Comparison of ENCODE assay signal across 8 cellular contexts in the genomic region with DNA sequence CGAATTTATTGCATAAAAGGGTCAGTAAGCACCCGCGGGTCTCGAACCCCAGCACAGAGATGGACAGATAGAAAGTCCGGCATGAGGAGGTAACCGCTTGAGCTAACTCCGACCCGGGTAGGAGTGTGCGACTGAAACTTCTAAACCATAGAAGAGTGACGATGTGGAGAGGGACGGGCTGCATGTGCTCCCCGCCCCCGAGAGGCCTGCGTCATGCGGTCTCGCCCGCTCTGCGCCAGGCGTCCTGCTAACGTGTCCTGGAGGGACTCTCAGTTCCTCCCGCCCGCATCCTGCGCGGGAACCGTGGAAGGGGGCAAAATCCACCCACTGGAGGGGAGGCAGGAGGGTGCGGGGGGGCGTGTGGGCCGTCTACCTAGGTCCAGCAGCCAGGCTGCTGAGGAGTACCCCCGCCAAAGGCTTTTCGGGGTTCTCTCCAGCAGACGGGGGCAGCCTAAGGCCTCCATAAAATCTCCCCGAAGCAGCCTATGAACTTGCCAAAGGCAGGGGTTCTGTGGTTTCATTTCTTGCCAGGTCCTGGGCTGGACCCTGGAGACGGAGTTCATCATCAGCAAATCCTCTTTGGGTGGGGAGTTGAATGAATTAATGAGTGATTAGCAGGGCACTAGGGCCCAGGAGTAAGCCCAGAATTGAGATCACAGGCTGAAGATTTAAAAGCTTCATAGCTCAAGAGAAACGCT. TPM values are rescaled to one million over a fixed set of nuclear protein-coding genes. Genes with fewer than 3 reads are reported as not detected.
DNase-seq lines count a peak whose midpoint lies in the region; ATAC-seq lines count a peak whose summit lies in the region.

No MANE protein-coding gene starts in this region.

- peaks cover 9% of the 10 kb centered on the region for H3K36me3 Mint-ChIP-seq in effector memory CD8-positive, alpha-beta T cell (ENCODE audit: insufficient read depth)

- 59 to 79% methylated on average over 28 to 34 of the region's 34 CpGs for WGBS in mesodermal cell (ENCODE audit: insufficient coverage in 2 of 2), 2 experiments

- peaks cover 9 to 13% of the 10 kb centered on the region in 2 donors for H3K4me1 Mint-ChIP-seq in effector memory CD8-positive, alpha-beta T cell (ENCODE audit: low read depth in 2 of 2)

- peak overlapping the region; percentile 76 to 77 for H3K4me3 Mint-ChIP-seq in effector memory CD8-positive, alpha-beta T cell

- H3K9me3 ChIP-seq in mesodermal cell (ENCODE audit: control insufficient read depth, low read length), result no peaks in the 10 kb centered on the region

- no peaks in the 10 kb centered on the region for H3K36me3 ChIP-seq in mesodermal cell (ENCODE audit: control insufficient read depth, insufficient read depth, low read length)

- DNase-seq in CD1c-positive myeloid dendritic cell (ENCODE audit: extremely low spot score) (peak; percentile 91), HK-2 (ENCODE audit: unreplicated experiment) (peak; percentile 95)
- DNase-seq in activated CD4-positive, alpha-beta T cell treated with anti-CD3 and anti-CD28 coated beads, Interleukin-2, amount 50 U/mL, for 1 hour, result peak; percentile 55
- DNase-seq in effector memory CD8-positive, alpha-beta T cell, result peak; percentile 49 to 77 (median 54)
- DNase-seq in stimulated activated CD8-positive, alpha-beta memory T cell treated with anti-CD3 and anti-CD28 coated beads, Interleukin-15, amount 100 ng/mL, for 48 hours (ENCODE audit: low read depth in 2 of 2), result peak; percentile 60 to 65
- no peak for DNase-seq in effector CD8-positive, alpha-beta T cell (lab: John Stamatoyannopoulos, UW)

- no peaks in the 10 kb centered on the region for H3K4me1 ChIP-seq in mesodermal cell (ENCODE audit: control insufficient read depth, insufficient read depth, low read length, poor library complexity, severe bottlenecking)

- H3K27me3 Mint-ChIP-seq in effector memory CD8-positive, alpha-beta T cell, result peaks cover 31 to 47% of the 10 kb centered on the region in 2 donors

- no peak overlapping the region for H3K27ac ChIP-seq in mesodermal cell (ENCODE audit: low read depth, low read length, severe bottlenecking)

- ATAC-seq in GM21367 (IDR thresholded peaks at IDR 0.05; ENCODE audit: unreplicated experiment), result peak; percentile 90
- peak; percentile 96 for ATAC-seq in effector memory CD8-positive, alpha-beta T cell (replicated peaks)

- peak overlapping the region; percentile 22 for H3K4me3 ChIP-seq in mesodermal cell (ENCODE audit: extremely low read depth, insufficient read depth, low read length, poor library complexity, severe bottlenecking)

- no peaks in the 10 kb centered on the region for H3K9me3 Mint-ChIP-seq in effector memory CD8-positive, alpha-beta T cell

- H3K27ac Mint-ChIP-seq in effector memory CD8-positive, alpha-beta T cell, result peak overlapping the region; percentile 16 to 60

RNA-seq across cellular contexts. Expression of gene TGFBI, which starts 51.8 kb away (rescaled TPM):
- 718 TPM for polyA plus RNA-seq in mesodermal cell (2013, experiment 1 of 2)
- 804 TPM for polyA plus RNA-seq in mesodermal cell (2013, experiment 2 of 2)

RNA-seq across cellular contexts. Expression of gene SMAD5, which starts 52.0 kb away (rescaled TPM):
- polyA plus RNA-seq in mesodermal cell (2013, experiment 1 of 2), result 42.6 TPM
- polyA plus RNA-seq in mesodermal cell (2013, experiment 2 of 2), result 39.9 TPM
